ENCODE assay signal across 4 cellular contexts in genomic region chr2:6858628-6859027, GRCh38. TPM values are rescaled to one million over a fixed set of nuclear protein-coding genes. Genes with fewer than 3 reads are reported as not detected.
"Had no signal": no experiment of that assay in that cellular context is flagged by ENCODE, and none has a peak within 500 bp of the region (broad histone marks: within the 10 kb centered on the region; RNA-seq: fewer than 3 reads in every experiment).

No MANE protein-coding gene starts in this region.

RNA-seq across cellular contexts. Expression of gene CMPK2, which starts 7.1 kb away (rescaled TPM):
- total RNA-seq: PC-9, SJCRH30 had no signal

RNA-seq across cellular contexts. Expression of gene RSAD2, which starts 18.9 kb away (rescaled TPM):
- total RNA-seq: OCI-LY7, PC-9, SJCRH30, SJSA1 had no signal
